In the genomic region with DNA sequence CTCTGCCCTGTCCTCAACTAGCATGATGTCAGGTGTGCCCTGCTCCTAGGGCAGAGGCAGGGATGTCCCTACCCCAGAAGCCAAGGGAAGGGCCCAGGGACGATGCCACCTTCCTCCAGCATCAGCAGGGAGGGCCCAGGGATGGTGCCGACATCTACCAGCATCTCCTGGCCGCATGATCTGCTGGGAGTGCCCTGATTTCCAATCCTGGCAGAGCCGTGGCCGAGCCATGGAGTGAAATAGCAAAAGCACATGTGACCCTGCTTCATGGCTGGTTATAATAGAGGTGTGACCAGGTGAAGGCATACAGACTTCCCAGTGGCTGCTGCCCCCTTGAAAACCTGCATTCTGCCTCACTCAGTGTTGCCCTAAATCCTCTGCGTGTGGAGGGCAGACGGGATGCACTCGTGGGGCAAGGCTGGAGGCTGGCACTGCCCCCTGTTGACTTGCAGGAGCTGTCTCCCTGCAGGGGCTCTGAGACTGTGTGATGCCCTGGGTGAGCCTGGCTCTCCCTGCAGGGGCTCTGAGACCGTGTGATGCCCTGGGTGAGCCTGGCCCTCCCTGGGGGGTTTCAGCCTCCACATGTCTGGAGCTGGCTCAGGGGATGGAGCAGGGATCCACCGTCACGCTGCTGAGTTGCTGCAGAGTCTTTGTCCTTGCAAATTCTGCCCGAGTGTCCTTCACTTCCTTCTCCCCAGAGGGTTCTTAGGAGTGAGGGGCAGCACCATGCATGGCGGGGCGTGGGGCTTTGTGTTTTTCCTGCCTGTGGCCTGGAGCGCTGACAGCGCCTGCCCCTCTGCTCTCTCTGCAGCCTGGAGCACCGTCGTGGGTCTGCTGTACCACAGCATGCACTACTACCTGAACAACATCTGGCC, we compare ENCODE assay signal across 20 cellular contexts. TPM values are rescaled to one million over a fixed set of nuclear protein-coding genes. Genes with fewer than 3 reads are reported as not detected.
DNase-seq lines count a peak whose midpoint lies in the region; ATAC-seq and TF ChIP-seq lines count a peak whose summit lies in the region.
"Had no signal": no experiment of that assay in that cellular context is flagged by ENCODE, and none has a peak within 500 bp of the region (broad histone marks: within the 10 kb centered on the region; RNA-seq: fewer than 3 reads in every experiment).

No MANE protein-coding gene starts in this region.

- peak; percentile 75 for DNase-seq in Right ventricle myocardium inferior (ENCODE audit: missing footprints)
- no peak for DNase-seq in heart right ventricle
- DNase-seq in GM13977 (ENCODE audit: low spot score), result no peak
- peak; percentile 46 for DNase-seq in RWPE2 (ENCODE audit: low spot score)
- peak; percentile 69 for DNase-seq in posterior vena cava (ENCODE audit: low spot score)
- no peak for DNase-seq in AG08396 (ENCODE audit: low spot score)
- DNase-seq in AG20443 (ENCODE audit: low spot score), result no peak
- DNase-seq: AML-193; CD8-positive, alpha-beta T cell; GF-D8; KBM-7; MG63; NCI-H1105 treated with DMSO at 0.1 percent for 48 hours; NCI-H187 treated with DMSO at 0.1 percent for 48 hours; NCI-H510A; NCI-H82; SK-N-SH had no signal

- H3K9me3 ChIP-seq in heart right ventricle, result peaks cover 0 to 4% (median 0%) of the 10 kb centered on the region in 11 donors
- no peaks in the 10 kb centered on the region for H3K9me3 ChIP-seq in RWPE2 (ENCODE audit: severe bottlenecking)
- H3K9me3 ChIP-seq: MG63, SK-N-SH had no signal

- in situ Hi-C loops in GM13977 (cut with MboI; ENCODE audit: low pct_unique_long_range_greater_than_20kb, low sequenced_read_pairs, unreplicated experiment), result no loop called here

- H3K4me3 ChIP-seq in heart right ventricle (no peak overlapping the region), RWPE2 (ENCODE audit: severe bottlenecking) (no peak overlapping the region)
- H3K4me3 ChIP-seq: MG63 had no signal

- intact Hi-C loops in Right ventricle myocardium inferior (cut with DNase I) (loop anchor here (2.0 kb wide), 1 partner anchor 53 kb away; a partner anchor contains a TSS), heart right ventricle (cut with DNase I) (loop anchor here in 4 of 10 donors (2.0 to 5.0 kb wide), 3 partner anchors 45 to 53 kb away; a partner anchor contains a TSS), posterior vena cava (cut with DNase I) (no loop called here)

- peaks cover 5 to 60% (median 38%) of the 10 kb centered on the region in 9 donors for H3K4me1 ChIP-seq in heart right ventricle
- no peaks in the 10 kb centered on the region for H3K4me1 ChIP-seq in RWPE2 (ENCODE audit: insufficient read depth, poor library complexity, severe bottlenecking)

- ATAC-seq in Right ventricle myocardium inferior, result no peak
- no peak for ATAC-seq in heart right ventricle
- 0 out of 3 replicates have a peak, but pooled peaks have one; percentile 29 for ATAC-seq in RWPE2 (ENCODE audit: low read depth)
- no peak for ATAC-seq in HG03520 (IDR thresholded peaks at IDR 0.05; ENCODE audit: unreplicated experiment)
- ATAC-seq: CD8-positive, alpha-beta T cell had no signal

- H3K36me3 ChIP-seq in heart right ventricle (peaks cover 0 to 58% (median 3%) of the 10 kb centered on the region in 9 donors), RWPE2 (ENCODE audit: low read depth) (no peaks in the 10 kb centered on the region)
- H3K36me3 ChIP-seq: MG63 had no signal

- H3K27ac ChIP-seq in heart right ventricle, result peak overlapping the region in 2 of 10 donors; percentile 16 to 49
- no peak overlapping the region for H3K27ac ChIP-seq in RWPE2 (ENCODE audit: poor library complexity, severe bottlenecking)
- H3K27ac ChIP-seq: HL-60, RWPE1 had no signal

- H3K27me3 ChIP-seq in heart right ventricle (no peaks in the 10 kb centered on the region), RWPE2 (ENCODE audit: insufficient read depth, poor library complexity, severe bottlenecking) (no peaks in the 10 kb centered on the region)
- H3K27me3 ChIP-seq: MG63 had no signal

- WGBS in heart right ventricle, 2 donors, result 79 to 84% methylated on average over 18 of the region's 18 CpGs

- TF ChIP-seq CTCF in heart right ventricle (IDR thresholded peaks at IDR 0.05), result no peak
- peak; percentile 28 for TF ChIP-seq CTCF in GM13977 (IDR thresholded peaks at IDR 0.05; ENCODE audit: extremely low read depth, insufficient read depth, missing control alignments)
- TF ChIP-seq CTCF in RWPE2 (IDR thresholded peaks at IDR 0.05; ENCODE audit: poor library complexity, severe bottlenecking), result no peak

RNA-seq across cellular contexts. Expression of a gene that starts 51.7 kb away (rescaled TPM):
- total RNA-seq in Right ventricle myocardium inferior (89.1 TPM), heart right ventricle (100 to 1,000 TPM in 2 of 10 donors, 10 to 100 TPM in 8; 29.7 to 157 (median 72.6) TPM), posterior vena cava (100 to 1,000 TPM; 178 to 238 TPM)
- polyA plus RNA-seq in heart right ventricle, result 10 to 100 TPM; 16.8 to 35.0 TPM
- total RNA-seq: CD8-positive, alpha-beta T cell had no signal
- polyA plus RNA-seq: SK-N-SH had no signal

Comparison
In these comparisons a context has a peak if more than half of its experiments do, and no peak if none do; other contexts are left out.
1. DNase-seq: peak in Right ventricle myocardium inferior (single experiment), RWPE2 (single experiment) and posterior vena cava (single experiment); none in heart right ventricle (0 of 2), GM13977 (single experiment), AG08396 (single experiment) and AG20443 (single experiment).